In the genomic region with DNA sequence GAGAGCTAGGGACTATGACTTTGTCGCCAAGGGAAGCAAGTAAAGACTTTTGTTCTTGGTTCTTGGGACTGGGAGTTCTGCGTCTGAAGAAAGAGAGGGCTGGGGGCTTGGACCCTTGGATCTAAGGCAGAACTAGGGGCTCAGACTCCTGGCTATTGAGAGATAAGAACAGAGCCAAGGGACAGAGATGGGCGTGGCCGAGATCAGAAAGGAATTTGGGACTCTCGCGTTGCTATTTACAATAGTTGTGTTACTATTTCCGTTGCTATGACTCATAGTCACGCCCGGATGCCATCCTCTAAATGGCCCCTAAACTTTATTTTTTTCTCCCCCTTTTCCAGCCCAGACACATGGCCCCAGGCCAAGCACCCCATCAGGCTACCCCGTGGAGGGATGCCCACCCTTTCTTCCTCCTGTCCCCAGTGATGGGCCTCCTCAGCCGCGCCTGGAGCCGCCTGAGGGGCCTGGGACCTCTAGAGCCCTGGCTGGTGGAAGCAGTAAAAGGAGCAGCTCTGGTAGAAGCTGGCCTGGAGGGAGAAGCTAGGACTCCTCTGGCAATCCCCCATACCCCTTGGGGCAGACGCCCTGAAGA, we compare ENCODE assay signal across 8 cellular contexts. TPM values are rescaled to one million over a fixed set of nuclear protein-coding genes. Genes with fewer than 3 reads are reported as not detected.
DNase-seq lines count a peak whose midpoint lies in the region; FAIRE-seq and TF ChIP-seq lines count a peak whose summit lies in the region.

No MANE protein-coding gene starts in this region.

- H3K27ac ChIP-seq in KOPT-K1 (ENCODE audit: low read depth, low read length, poor library complexity, severe bottlenecking) (peak overlapping the region; percentile 72), neutrophil (peak overlapping the region; percentile 98), testis (peak overlapping the region; percentile 100)

- DNase-seq in SIG-M5 treated with dmso at 0.1 percent for 504 hours (lab: John Stamatoyannopoulos, UW; ENCODE audit: unreplicated experiment) (peak; percentile 94), frontal cortex (ENCODE audit: low spot score in 2 of 2) (peak; percentile 65 to 78), testis (peak; percentile 94), putamen (ENCODE audit: low spot score) (no peak)
- DNase-seq in activated naive CD4-positive, alpha-beta T cell treated with anti-CD3 and anti-CD28 coated beads, Interleukin-2, amount 10 ng/mL, durations not matched to agents 7 days and 5 days, result peak; percentile 90

- no peak for TF ChIP-seq POLR2A in testis (IDR thresholded peaks at IDR 0.05)

- H3K9me3 Mint-ChIP-seq in activated naive CD4-positive, alpha-beta T cell treated with anti-CD3 and anti-CD28 coated beads, Interleukin-2, amount 10 ng/mL, durations not matched to agents 7 days and 5 days, result no peaks in the 10 kb centered on the region

- H3K9me3 ChIP-seq in KOPT-K1 (ENCODE audit: insufficient read depth, low read length, poor library complexity, severe bottlenecking), result no peaks in the 10 kb centered on the region
- H3K9me3 ChIP-seq in neutrophil, result no peaks in the 10 kb centered on the region
- H3K9me3 ChIP-seq in testis, result no peaks in the 10 kb centered on the region

- peaks cover 20% of the 10 kb centered on the region for H3K27me3 Mint-ChIP-seq in activated naive CD4-positive, alpha-beta T cell treated with anti-CD3 and anti-CD28 coated beads, Interleukin-2, amount 10 ng/mL, durations not matched to agents 7 days and 5 days

- H3K36me3 ChIP-seq in KOPT-K1 (ENCODE audit: insufficient read depth, low read length), result peaks cover 7% of the 10 kb centered on the region; the same call in 1 of the 2 replicates
- peaks cover 50% of the 10 kb centered on the region for H3K36me3 ChIP-seq in neutrophil
- no peaks in the 10 kb centered on the region for H3K36me3 ChIP-seq in testis (ENCODE audit: low read depth, missing control alignments)

- H3K4me3 ChIP-seq in GM08714 (ENCODE audit: low read length), result peak overlapping the region; percentile 85
- peak overlapping the region; percentile 90 to 99 for H3K4me3 ChIP-seq in neutrophil (ENCODE audit: low read depth in 1 of 2, low read length in 1 of 2)
- peak overlapping the region; percentile 98 to 100 for H3K4me3 ChIP-seq in testis

- peaks cover 40 to 44% of the 10 kb centered on the region in 2 experiments for H3K4me1 ChIP-seq in neutrophil (ENCODE audit: control insufficient read depth in 1 of 2, insufficient read depth in 1 of 2, low read depth in 1 of 2, low read length in 1 of 2)
- peaks cover 32% of the 10 kb centered on the region for H3K4me1 ChIP-seq in testis

- no peak for FAIRE-seq in frontal cortex (lab: Jason Lieb, UNC)

- peaks cover 54% of the 10 kb centered on the region for H3K4me1 Mint-ChIP-seq in activated naive CD4-positive, alpha-beta T cell treated with anti-CD3 and anti-CD28 coated beads, Interleukin-2, amount 10 ng/mL, durations not matched to agents 7 days and 5 days

- peak overlapping the region; percentile 98 for H3K4me3 Mint-ChIP-seq in activated naive CD4-positive, alpha-beta T cell treated with anti-CD3 and anti-CD28 coated beads, Interleukin-2, amount 10 ng/mL, durations not matched to agents 7 days and 5 days

- TF ChIP-seq CTCF in neutrophil (IDR thresholded peaks at IDR 0.05), result no peak
- TF ChIP-seq CTCF in testis (IDR thresholded peaks at IDR 0.05), result no peak

- peak overlapping the region; percentile 99 for H3K27ac Mint-ChIP-seq in activated naive CD4-positive, alpha-beta T cell treated with anti-CD3 and anti-CD28 coated beads, Interleukin-2, amount 10 ng/mL, durations not matched to agents 7 days and 5 days

- intact Hi-C loops in testis (cut with DNase I; ENCODE audit: low total_unique reads), result no loop called here

- no peaks in the 10 kb centered on the region for H3K27me3 ChIP-seq in neutrophil
- H3K27me3 ChIP-seq in testis, result no peaks in the 10 kb centered on the region

- H3K36me3 Mint-ChIP-seq in activated naive CD4-positive, alpha-beta T cell treated with anti-CD3 and anti-CD28 coated beads, Interleukin-2, amount 10 ng/mL, durations not matched to agents 7 days and 5 days, result peaks cover 40% of the 10 kb centered on the region

- CTCF ChIA-PET in activated naive CD4-positive, alpha-beta T cell treated with anti-CD3 and anti-CD28 coated beads, Interleukin-2, amount 10 ng/mL, durations not matched to agents 7 days and 5 days (lab: Charles Lee), result interaction anchor here (0.6 to 1.8 kb wide), 3 partner anchors 37 to 98 kb away, joined by 3 to 11 read pairs (median 3); a partner anchor contains a TSS

- WGBS in testis, 2 donors, result 2 to 10% methylated on average over 13 to 14 of the region's 14 CpGs

RNA-seq across cellular contexts. Expression of a gene that starts 0.8 kb away (rescaled TPM):
- total RNA-seq in frontal cortex (23.6 TPM), testis (10 to 100 TPM; 37.2 to 40.9 TPM)
- polyA plus RNA-seq in testis (ENCODE audit: insufficient read depth, low read depth, low replicate concordance), result 48.3 TPM

RNA-seq across cellular contexts. Expression of a gene that starts 4.6 kb away (rescaled TPM):
- 1.6 TPM for total RNA-seq in frontal cortex
- total RNA-seq in testis, result 10 to 100 TPM; 12.8 to 22.3 TPM
- polyA plus RNA-seq in testis (ENCODE audit: insufficient read depth, low read depth, low replicate concordance), result 19.9 TPM

RNA-seq across cellular contexts. Expression of a gene that starts 25.6 kb away (rescaled TPM):
- total RNA-seq in frontal cortex (under 0.01 TPM), testis (10 to 100 TPM; 24.5 to 55.2 TPM)
- polyA plus RNA-seq in testis (ENCODE audit: insufficient read depth, low read depth, low replicate concordance), result 72.6 TPM

RNA-seq across cellular contexts. Expression of a gene that starts 27.1 kb away (rescaled TPM):
- 39.5 TPM for total RNA-seq in frontal cortex
- 100 to 1,000 TPM; 139 to 208 TPM for total RNA-seq in testis
- 136 TPM for polyA plus RNA-seq in testis (ENCODE audit: insufficient read depth, low read depth, low replicate concordance)

RNA-seq across cellular contexts. Expression of a gene that starts 36.7 kb away (rescaled TPM):
- total RNA-seq in frontal cortex, result 1.2 TPM
- total RNA-seq in testis, result 10 to 100 TPM in 1 of 2 donors, 1 to 10 TPM in 1; 5.6 to 11.9 TPM
- 8.8 TPM for polyA plus RNA-seq in testis (ENCODE audit: insufficient read depth, low read depth, low replicate concordance)

Comparison
In these comparisons a context has a peak if more than half of its experiments do, and no peak if none do; other contexts are left out.
1. RNA of a gene that starts 25.6 kb away (total RNA-seq): 24.5 to 55.2 TPM in testis; under 0.01 TPM in frontal cortex (single experiment); every median in the first group is over 10 times any median in the second.
2. Peak in every context shown above with its lines, with median percentiles within 50 percentile points of each other: H3K4me3 ChIP-seq and H3K27ac ChIP-seq.